In genomic region chr10:114140827-114141226, GRCh38 we compare ENCODE assay signal across 3 cellular contexts. TPM values are rescaled to one million over a fixed set of nuclear protein-coding genes. Genes with fewer than 3 reads are reported as not detected.
"Had no signal": no experiment of that assay in that cellular context is flagged by ENCODE, and none has a peak within 500 bp of the region (broad histone marks: within the 10 kb centered on the region; RNA-seq: fewer than 3 reads in every experiment).

No MANE protein-coding gene starts in this region.

RNA-seq across cellular contexts. Expression of gene TDRD1, which starts 38.3 kb away (rescaled TPM):
- total RNA-seq: kidney epithelial cell, lung microvascular endothelial cell, mesothelial cell of epicardium had no signal
